1 cellular context compared by ENCODE assay signal in genomic region chr11:2202071-2202899, GRCh38.
TF ChIP-seq lines count a peak whose summit lies in the region.

No MANE protein-coding gene starts in this region.

TF ChIP-seq in GM23338, 12 proteins besides CTCF, POLR2A, EP300 and RAD21 (continued from another document):
- TF ChIP-seq REST (IDR thresholded peaks at IDR 0.05; ENCODE audit: unreplicated experiment) (no peak), JUNB (IDR thresholded peaks at IDR 0.05; ENCODE audit: unreplicated experiment) (no peak)
TF ChIP-seq in GM23338: peak in this region for 0.
